ENCODE assay signal across 13 cellular contexts in the genomic region with DNA sequence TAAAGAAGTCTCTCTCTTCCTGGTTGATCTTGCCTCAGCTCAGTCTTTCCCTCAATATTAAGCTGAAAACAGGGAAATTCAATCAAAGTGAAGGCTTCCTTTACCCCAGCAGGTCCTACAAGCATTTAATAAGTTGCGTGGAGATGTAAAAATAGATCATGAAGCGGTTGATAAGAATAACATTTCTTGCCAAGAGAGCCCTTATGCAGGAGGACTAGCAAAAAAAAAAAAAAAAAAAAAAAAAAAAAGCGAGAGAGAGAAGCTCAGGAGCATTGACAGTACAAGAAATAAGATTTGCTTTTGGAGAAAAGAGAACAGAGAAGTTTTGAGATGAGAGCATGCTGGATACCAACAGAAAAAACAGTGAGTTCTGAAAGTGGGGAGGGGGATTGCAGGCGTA.
DNase-seq lines count a peak whose midpoint lies in the region; ATAC-seq and TF ChIP-seq lines count a peak whose summit lies in the region.
"Had no signal": no experiment of that assay in that cellular context is flagged by ENCODE, and none has a peak within 500 bp of the region (broad histone marks: within the 10 kb centered on the region; RNA-seq: fewer than 3 reads in every experiment).

No MANE protein-coding gene starts in this region.

- H3K4me2 ChIP-seq in OCI-LY7 (ENCODE audit: low read length): peak overlapping the region; percentile 34; the same call in 1 of the 2 replicates

- peaks cover 0 to 10% (median 0%) of the 10 kb centered on the region in 9 donors for H3K27me3 ChIP-seq in heart left ventricle
- no peaks in the 10 kb centered on the region for H3K27me3 ChIP-seq in psoas muscle (ENCODE audit: insufficient read depth in 3 of 3, low read length in 2 of 3)
- no peaks in the 10 kb centered on the region for H3K27me3 ChIP-seq in gastroesophageal sphincter
- no peaks in the 10 kb centered on the region for H3K27me3 ChIP-seq in HAP-1 (ENCODE audit: low read depth)

- BruUV-seq in OCI-LY7 (replicated peaks; lab: Mats Ljungman, UMichigan): no TSS peak

- TF ChIP-seq EP300 in gastroesophageal sphincter (IDR thresholded peaks at IDR 0.05): no peak

- peaks cover 58% of the 10 kb centered on the region for H3K4me1 ChIP-seq in OCI-LY7 (ENCODE audit: insufficient read depth, low read length, poor library complexity, severe bottlenecking)
- peaks cover 0 to 22% (median 13%) of the 10 kb centered on the region in 12 donors for H3K4me1 ChIP-seq in heart left ventricle
- H3K4me1 ChIP-seq in psoas muscle: peaks cover 12% of the 10 kb centered on the region
- peaks cover 0 to 14% (median 0%) of the 10 kb centered on the region in 3 donors for H3K4me1 ChIP-seq in gastroesophageal sphincter
- H3K4me1 ChIP-seq in HAP-1: no peaks in the 10 kb centered on the region

- peaks cover 43% of the 10 kb centered on the region for H3K4me1 Mint-ChIP-seq in HFFc6 (ENCODE audit: low read depth)

- peak in 1 of 4 donors; percentile 21 for ATAC-seq in heart left ventricle
- peak in 3 of 4 donors; percentile 51 to 82 (median 66) for ATAC-seq in psoas muscle
- ATAC-seq in gastroesophageal sphincter: no peak
- ATAC-seq in GM19351 (IDR thresholded peaks at IDR 0.05; ENCODE audit: unreplicated experiment): no peak

- 48 to 61% (median 52%) methylated on average over 4 of the region's 4 CpGs for WGBS in heart left ventricle, 4 donors
- 60 to 71% (median 61%) methylated on average over 4 of the region's 4 CpGs for WGBS in psoas muscle, 3 donors
- 64% methylated on average over 3 of the region's 4 CpGs; no CpG with 5 or more reads in 1 of the 2 donors for WGBS in gastroesophageal sphincter (ENCODE audit: low coverage in 1 of 2), 2 donors

- H3K9me3 ChIP-seq in OCI-LY7 (ENCODE audit: low read length) (no peaks in the 10 kb centered on the region), heart left ventricle (no peaks in the 10 kb centered on the region), psoas muscle (no peaks in the 10 kb centered on the region), gastroesophageal sphincter (no peaks in the 10 kb centered on the region), HAP-1 (no peaks in the 10 kb centered on the region)

- no peaks in the 10 kb centered on the region for H4K20me1 ChIP-seq in OCI-LY7 (ENCODE audit: insufficient read depth, low read length)

- no peak for TF ChIP-seq CTCF in HFFc6 (IDR thresholded peaks at IDR 0.05)
- no peak for TF ChIP-seq CTCF in OCI-LY7 (conservative IDR thresholded peaks at IDR 0.05; ENCODE audit: low read length)
- no peak for TF ChIP-seq CTCF in heart left ventricle (IDR thresholded peaks at IDR 0.05)
- no peak for TF ChIP-seq CTCF in psoas muscle (IDR thresholded peaks at IDR 0.05)
- TF ChIP-seq CTCF in gastroesophageal sphincter (IDR thresholded peaks at IDR 0.05): no peak

- peak overlapping the region; percentile 72 for H3K4me3 Mint-ChIP-seq in HFFc6

- no peaks in the 10 kb centered on the region; the same call in none of the 2 replicates for H3K27me3 Mint-ChIP-seq in HFFc6 (ENCODE audit: insufficient read depth)

- no peaks in the 10 kb centered on the region for H3K36me3 Mint-ChIP-seq in HFFc6 (ENCODE audit: low read depth)
- H3K36me3 Mint-ChIP-seq: IgD-negative memory B cell had no signal

- H2AFZ ChIP-seq in OCI-LY7 (ENCODE audit: low read length): peak overlapping the region; percentile 56; the same call in 1 of the 2 replicates

- H3K79me2 ChIP-seq in OCI-LY7 (ENCODE audit: insufficient read depth, low read depth, low read length): no peaks in the 10 kb centered on the region

- intact Hi-C loops in OCI-LY7 (cut with micrococcal nuclease; ENCODE audit: unreplicated experiment) (no loop called here), heart left ventricle (cut with DNase I) (loop anchor here in 6 of 10 donors (5.0 to 10.0 kb wide), 3 partner anchors 98 to 258 kb away; no protein-coding TSS in a partner anchor), psoas muscle (cut with DNase I) (loop anchor here in 1 of 2 donors (10.0 kb wide), 1 partner anchor 98 kb away; no protein-coding TSS in a partner anchor)

- POLR2A ChIA-PET in OCI-LY7 (lab: Charles Lee): interaction anchor here (0.6 to 1.4 kb wide), 5 partner anchors 9 to 60 kb away, joined by 3 to 4 read pairs (median 3); no protein-coding TSS in a partner anchor

- TF ChIP-seq POLR2A in heart left ventricle (IDR thresholded peaks at IDR 0.05) (no peak), gastroesophageal sphincter (IDR thresholded peaks at IDR 0.05) (no peak)

- in situ Hi-C loops in HAP-1 (cut with MboI; ENCODE audit: low sequenced_read_pairs): no loop called here

- DNase-seq in HFFc6: no peak
- DNase-seq in OCI-LY7 (ENCODE audit: low spot score): no peak
- no peak for DNase-seq in heart left ventricle
- no peak for DNase-seq in psoas muscle
- no peak for DNase-seq in NAMALWA (ENCODE audit: low spot score)
- no peak for DNase-seq in HAP-1 (ENCODE audit: low spot score in 2 of 2)
- DNase-seq: EL, MV-4-11, NCI-H1930 had no signal

- H3K4me3 ChIP-seq in OCI-LY7 (ENCODE audit: low read depth, low read length, poor library complexity, severe bottlenecking) (no peak overlapping the region), heart left ventricle (no peak overlapping the region), psoas muscle (no peak overlapping the region), gastroesophageal sphincter (no peak overlapping the region), HAP-1 (no peak overlapping the region)

- H3K9me2 ChIP-seq in OCI-LY7 (ENCODE audit: insufficient read depth, low read length): no peaks in the 10 kb centered on the region

- H3K27ac ChIP-seq in OCI-LY7 (ENCODE audit: low read depth, low read length, poor library complexity, severe bottlenecking) (no peak overlapping the region), heart left ventricle (peak overlapping the region; percentile 44 to 88 (median 76)), psoas muscle (peak overlapping the region; percentile 21), gastroesophageal sphincter (no peak overlapping the region)
- H3K27ac ChIP-seq: HL-60 had no signal

- peak overlapping the region; percentile 22 for H3K27ac Mint-ChIP-seq in HFFc6
- H3K27ac Mint-ChIP-seq: IgD-negative memory B cell had no signal

- CTCF ChIA-PET in OCI-LY7 (lab: Charles Lee; ENCODE audit: unreplicated experiment): no interaction called here

- no peaks in the 10 kb centered on the region for H3K9me3 Mint-ChIP-seq in HFFc6
- H3K9me3 Mint-ChIP-seq: IgD-negative memory B cell had no signal

- H3K36me3 ChIP-seq in OCI-LY7 (ENCODE audit: insufficient read depth, low read length): no peaks in the 10 kb centered on the region
- H3K36me3 ChIP-seq in heart left ventricle: no peaks in the 10 kb centered on the region
- no peaks in the 10 kb centered on the region for H3K36me3 ChIP-seq in psoas muscle (ENCODE audit: insufficient read depth in 1 of 2, low read depth in 1 of 2)
- no peaks in the 10 kb centered on the region for H3K36me3 ChIP-seq in gastroesophageal sphincter
- no peaks in the 10 kb centered on the region for H3K36me3 ChIP-seq in HAP-1 (replicated peaks)

Comparison
In these comparisons a context has a peak if more than half of its experiments do, and no peak if none do; other contexts are left out.
1. H3K27ac ChIP-seq: peak in heart left ventricle (12 of 12) and psoas muscle (single experiment); none in OCI-LY7 (single experiment) and gastroesophageal sphincter (0 of 4).
2. ATAC-seq: peak in psoas muscle (3 of 4); none in gastroesophageal sphincter (single experiment) and GM19351 (single experiment).